Comparison of ENCODE assay signal across 8 cellular contexts in the genomic region with DNA sequence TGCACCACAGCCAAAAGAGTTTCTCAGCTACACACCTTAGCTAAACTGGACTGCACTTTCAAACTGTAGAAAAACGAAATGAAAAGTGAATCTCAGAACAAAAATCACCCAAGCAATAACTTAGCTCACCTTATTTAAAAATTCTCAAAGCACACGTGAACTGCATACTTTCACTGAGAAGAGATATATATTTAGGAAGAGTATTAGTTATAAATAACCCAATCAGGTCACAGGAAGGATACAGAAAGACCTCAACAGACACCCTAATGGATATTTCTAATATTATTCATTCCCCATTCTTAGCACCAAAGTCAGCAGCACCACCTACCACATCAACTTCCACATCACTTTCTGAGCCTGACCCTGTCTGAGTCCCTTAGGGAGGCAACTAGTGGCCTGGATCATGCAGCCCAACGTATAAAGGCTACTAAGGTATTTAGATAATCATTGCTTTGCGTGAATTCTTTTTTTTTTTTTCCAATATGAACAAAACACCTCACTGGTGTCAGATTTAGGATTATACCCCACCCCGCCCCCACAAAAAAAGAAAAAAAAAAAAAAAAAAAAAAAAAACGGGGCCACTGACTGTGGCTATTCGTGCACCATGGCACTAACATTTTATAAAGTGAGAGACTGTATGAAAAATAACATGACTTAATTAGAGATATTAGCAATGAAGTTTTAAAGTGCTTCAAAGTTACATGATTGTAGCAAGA.
A peak's percentile ranks its signal among the peaks of the same experiment; 100 is the strongest.
DNase-seq lines count a peak whose midpoint lies in the region; ATAC-seq and TF ChIP-seq lines count a peak whose summit lies in the region.

No MANE protein-coding gene starts in this region.

- TF ChIP-seq CTCF in MM.1S (IDR thresholded peaks at IDR 0.05; ENCODE audit: low read length) (peak; percentile 8; the same call in 1 of the 2 replicates), RWPE1 (conservative IDR thresholded peaks at IDR 0.05; ENCODE audit: low read depth) (no peak)

- H3K27ac Mint-ChIP-seq in stimulated activated naive B cell treated with anti-CD40 and anti-IgM and Interleukin-4, amounts not matched to agents 10 μg/mL and 1 μg/mL and 100 μg/mL, for 72 hours = peak overlapping the region; percentile 81

- peak overlapping the region; percentile 92 for H3K4me3 ChIP-seq in MM.1S (ENCODE audit: low read length)

- peaks cover 76% of the 10 kb centered on the region for H3K79me2 ChIP-seq in MM.1S (ENCODE audit: low read length)

- POLR2A ChIA-PET in RWPE1 (lab: Yijun Ruan, JAX; ENCODE audit: low non-redundant PET) = no interaction called here

- H3K4me1 Mint-ChIP-seq in stimulated activated naive B cell treated with anti-CD40 and anti-IgM and Interleukin-4, amounts not matched to agents 10 μg/mL and 1 μg/mL and 100 μg/mL, for 72 hours = peaks cover 27 to 62% of the 10 kb centered on the region in 2 donors

- peak overlapping the region; percentile 89; the same call in 1 of the 2 replicates for H3K9ac ChIP-seq in MM.1S (ENCODE audit: low read length)

- peaks cover 30% of the 10 kb centered on the region for H3F3A ChIP-seq in MM.1S (ENCODE audit: insufficient read depth, low read length)

- CTCF ChIA-PET in RWPE1 (lab: Yijun Ruan, JAX) = interaction anchor here (0.8 kb wide), 2 partner anchors 132 to 1638 kb away, joined by 3 to 4 read pairs; no protein-coding TSS in a partner anchor

- TF ChIP-seq POLR2A in erythroblast (IDR thresholded peaks at IDR 0.05; ENCODE audit: low read length) = no peak

- H2AFZ ChIP-seq in MM.1S (ENCODE audit: low read length) = no peak overlapping the region

- H3K4me3 Mint-ChIP-seq in stimulated activated naive B cell treated with anti-CD40 and anti-IgM and Interleukin-4, amounts not matched to agents 10 μg/mL and 1 μg/mL and 100 μg/mL, for 72 hours = peak overlapping the region; percentile 96 to 98

- peaks cover 33% of the 10 kb centered on the region for H4K20me1 ChIP-seq in MM.1S (ENCODE audit: insufficient read depth, low read length)

- H3K4me2 ChIP-seq in MM.1S (ENCODE audit: low read depth, low read length) = peak overlapping the region; percentile 46

- H3K27me3 Mint-ChIP-seq in stimulated activated naive B cell treated with anti-CD40 and anti-IgM and Interleukin-4, amounts not matched to agents 10 μg/mL and 1 μg/mL and 100 μg/mL, for 72 hours = no peaks in the 10 kb centered on the region

- H3K27ac ChIP-seq in MM.1S (ENCODE audit: low read length) (peak overlapping the region; percentile 95; the same call in 1 of the 2 replicates), RWPE1 (no peak overlapping the region)

- no peaks in the 10 kb centered on the region for H3K9me2 ChIP-seq in MM.1S (replicated peaks; ENCODE audit: insufficient read depth, low read length)

- H3K4me1 ChIP-seq in MM.1S (ENCODE audit: low read length) = peaks cover 13% of the 10 kb centered on the region

- peak; percentile 29 for ATAC-seq in GM21390 (IDR thresholded peaks at IDR 0.05; ENCODE audit: unreplicated experiment)
- peak in 1 of 2 donors; percentile 8 for ATAC-seq in stimulated activated naive B cell treated with anti-CD40 and anti-IgM and Interleukin-4, amounts not matched to agents 10 μg/mL and 1 μg/mL and 100 μg/mL, for 72 hours (replicated peaks)

- no peaks in the 10 kb centered on the region for H3K36me3 ChIP-seq in MM.1S (replicated peaks; ENCODE audit: insufficient read depth, low read length)

- H3K9me3 ChIP-seq in MM.1S (replicated peaks; ENCODE audit: insufficient read depth, low read length) = peaks cover 4% of the 10 kb centered on the region; the same call in 1 of the 2 replicates

- DNase-seq in ELR (ENCODE audit: low read depth) = peak; percentile 60
- peak; percentile 47 for DNase-seq in MM.1S
- DNase-seq in erythroblast (lab: John Stamatoyannopoulos, UW) = peak; percentile 5 to 24
- no peak for DNase-seq in stimulated activated naive B cell treated with anti-CD40 and anti-IgM and Interleukin-4, amounts not matched to agents 10 μg/mL and 1 μg/mL and 100 μg/mL, for 72 hours
- DNase-seq in NCI-H748 treated with DMSO at 0.1 percent for 48 hours (lab: John Stamatoyannopoulos, UW) = no peak
- no peak for DNase-seq in NCI-H1092 treated with DMSO at 0.1 percent for 48 hours (lab: John Stamatoyannopoulos, UW)
- no peak for DNase-seq in RWPE1 (ENCODE audit: low spot score)

- no peaks in the 10 kb centered on the region for H3K9me3 Mint-ChIP-seq in stimulated activated naive B cell treated with anti-CD40 and anti-IgM and Interleukin-4, amounts not matched to agents 10 μg/mL and 1 μg/mL and 100 μg/mL, for 72 hours

- peaks cover 12 to 22% of the 10 kb centered on the region in 2 donors for H3K36me3 Mint-ChIP-seq in stimulated activated naive B cell treated with anti-CD40 and anti-IgM and Interleukin-4, amounts not matched to agents 10 μg/mL and 1 μg/mL and 100 μg/mL, for 72 hours

- H3K27me3 ChIP-seq in MM.1S (replicated peaks; ENCODE audit: insufficient read depth, low read length) = no peaks in the 10 kb centered on the region

Comparison
In these comparisons a context has a peak if more than half of its experiments do, and no peak if none do; other contexts are left out.
1. DNase-seq: peak in ELR (single experiment), MM.1S (single experiment) and erythroblast (2 of 2); none in stimulated activated naive B cell treated with anti-CD40 and anti-IgM and Interleukin-4, amounts not matched to agents 10 μg/mL and 1 μg/mL and 100 μg/mL, for 72 hours (single experiment), NCI-H748 treated with DMSO at 0.1 percent for 48 hours (single experiment), NCI-H1092 treated with DMSO at 0.1 percent for 48 hours (single experiment) and RWPE1 (single experiment).